Comparison of ENCODE assay signal across 6 cellular contexts in genomic region chr19:57903298-57904174, GRCh38.
DNase-seq lines count a peak whose midpoint lies in the region; ATAC-seq and TF ChIP-seq lines count a peak whose summit lies in the region.

No MANE protein-coding gene starts in this region.

- no peak overlapping the region for H3K4me3 ChIP-seq in AG04449 (ENCODE audit: low read depth, low read length)

- CTCF ChIA-PET in AG04449 (lab: Yijun Ruan, JAX) = interaction anchor here (0.7 to 3.3 kb wide), 9 partner anchors 10 to 496 kb away, joined by 3 to 14 read pairs (median 4); no protein-coding TSS in a partner anchor

- TF ChIP-seq CTCF in AG04449 (IDR thresholded peaks at IDR 0.05; ENCODE audit: insufficient read depth, low read length, missing control alignments) = peak; percentile 27

- ATAC-seq in GM19452 (IDR thresholded peaks at IDR 0.05; ENCODE audit: unreplicated experiment) = no peak

- DNase-seq in AG04449 (ENCODE audit: low read depth, low spot score) (peak; percentile 9), HS-5 (ENCODE audit: low read depth) (peak; percentile 8), cerebellar cortex (ENCODE audit: low spot score) (peak; percentile 46), retina (peak; percentile 28)
- no peak for DNase-seq in activated CD4-positive, alpha-beta T cell treated with anti-CD3 and anti-CD28 coated beads for 48 hours

- POLR2A ChIA-PET in AG04449 (lab: Yijun Ruan, JAX) = no interaction called here
